ENCODE assay signal across 8 cellular contexts in genomic region chr22:29940526-29940925, GRCh38.
"Had no signal": no experiment of that assay in that cellular context is flagged by ENCODE, and none has a peak within 500 bp of the region (broad histone marks: within the 10 kb centered on the region; RNA-seq: fewer than 3 reads in every experiment).

No MANE protein-coding gene starts in this region.

- DNase-seq: GM23248, GOT3, H7, HCEC 1CT, IMR-90 had no signal

- H3K27ac ChIP-seq: GM23248, KMS-11 had no signal

- ATAC-seq: K562 had no signal

- H3K4me3 ChIP-seq: GM23248, K562 had no signal

- FAIRE-seq: HTR-8/SVneo, K562 had no signal
